13 cellular contexts compared by ENCODE assay signal in the genomic region with DNA sequence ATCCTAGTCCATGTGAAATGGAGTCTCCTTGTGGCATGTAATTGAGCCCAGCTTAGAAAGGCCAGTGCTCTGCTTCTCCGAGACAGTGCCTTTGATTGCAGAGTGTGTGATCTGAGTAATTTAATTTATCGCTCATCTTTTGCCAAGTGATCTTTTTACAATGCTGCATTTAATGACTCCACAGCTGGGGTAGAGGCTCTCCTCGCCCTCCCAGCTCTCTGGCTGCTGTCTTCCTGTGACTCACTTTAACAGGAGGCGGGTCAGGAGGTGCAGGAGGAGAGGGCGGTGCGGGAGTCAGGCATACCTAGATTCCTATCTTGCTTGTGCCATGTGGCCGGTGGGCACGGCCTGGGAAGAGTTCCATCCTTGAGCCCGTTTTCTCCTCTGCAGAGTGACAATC.
A peak's percentile ranks its signal among the peaks of the same experiment; 100 is the strongest.
DNase-seq lines count a peak whose midpoint lies in the region; ATAC-seq and TF ChIP-seq lines count a peak whose summit lies in the region.
"Had no signal": no experiment of that assay in that cellular context is flagged by ENCODE, and none has a peak within 500 bp of the region (broad histone marks: within the 10 kb centered on the region; RNA-seq: fewer than 3 reads in every experiment).

No MANE protein-coding gene starts in this region.

- CTCF ChIA-PET in HEK293 (lab: Yijun Ruan, JAX), result interaction anchor here (0.5 to 1.6 kb wide), 4 partner anchors 121 to 1632 kb away, joined by 3 to 6 read pairs (median 4); no protein-coding TSS in a partner anchor
- CTCF ChIA-PET in activated CD4-positive, alpha-beta memory T cell treated with anti-CD3 and anti-CD28 coated beads, Interleukin-2, amount 10 ng/mL, durations not matched to agents 7 days and 5 days (lab: Charles Lee), result no interaction called here
- CTCF ChIA-PET in activated CD8-positive, alpha-beta memory T cell treated with anti-CD3 and anti-CD28 coated beads, Interleukin-2, amount 10 ng/mL, durations not matched to agents 7 days and 5 days (lab: Charles Lee), result no interaction called here

- peak overlapping the region; percentile 29 for H3K4me3 Mint-ChIP-seq in type B pancreatic cell
- H3K4me3 Mint-ChIP-seq in activated CD4-positive, alpha-beta memory T cell treated with anti-CD3 and anti-CD28 coated beads, Interleukin-2, amount 10 ng/mL, durations not matched to agents 7 days and 5 days, result no peak overlapping the region
- H3K4me3 Mint-ChIP-seq in activated CD8-positive, alpha-beta memory T cell treated with anti-CD3 and anti-CD28 coated beads, Interleukin-2, amount 10 ng/mL, durations not matched to agents 7 days and 5 days, result no peak overlapping the region
- H3K4me3 Mint-ChIP-seq: activated CD4-positive, alpha-beta T cell treated with anti-CD3 and anti-CD28 coated beads for 36 hours; activated naive CD8-positive, alpha-beta T cell treated with anti-CD3 and anti-CD28 coated beads for 36 hours had no signal

- peak overlapping the region; percentile 48 for H3K27ac Mint-ChIP-seq in type B pancreatic cell
- H3K27ac Mint-ChIP-seq in activated CD4-positive, alpha-beta memory T cell treated with anti-CD3 and anti-CD28 coated beads, Interleukin-2, amount 10 ng/mL, durations not matched to agents 7 days and 5 days, result no peak overlapping the region
- no peak overlapping the region for H3K27ac Mint-ChIP-seq in activated CD8-positive, alpha-beta memory T cell treated with anti-CD3 and anti-CD28 coated beads, Interleukin-2, amount 10 ng/mL, durations not matched to agents 7 days and 5 days
- H3K27ac Mint-ChIP-seq: activated CD4-positive, alpha-beta T cell treated with anti-CD3 and anti-CD28 coated beads for 36 hours; activated naive CD8-positive, alpha-beta T cell treated with anti-CD3 and anti-CD28 coated beads for 36 hours had no signal

- DNase-seq in amniotic epithelial cell (ENCODE audit: low read depth) (peak; percentile 93), kidney glomerular epithelial cell (lab: John Stamatoyannopoulos, UW) (peak; percentile 20), type B pancreatic cell (ENCODE audit: extremely low spot score, unreplicated experiment) (no peak), NCI-H1092 treated with DMSO at 0.1 percent for 48 hours (lab: John Stamatoyannopoulos, UW) (no peak), NCI-H187 (lab: John Stamatoyannopoulos, UW) (no peak)
- no peak for DNase-seq in activated CD4-positive, alpha-beta memory T cell treated with anti-CD3 and anti-CD28 coated beads, Interleukin-2, amount 10 ng/mL, durations not matched to agents 7 days and 5 days
- DNase-seq in activated CD8-positive, alpha-beta memory T cell treated with anti-CD3 and anti-CD28 coated beads, Interleukin-2, amount 10 ng/mL, durations not matched to agents 7 days and 5 days, result no peak
- DNase-seq: activated CD4-positive, alpha-beta T cell treated with anti-CD3 and anti-CD28 coated beads for 36 hours; activated naive CD8-positive, alpha-beta T cell treated with anti-CD3 and anti-CD28 coated beads for 36 hours; naive B cell; OCI-M1 had no signal

- no peak overlapping the region for H3K4me3 ChIP-seq in HEK293 (ENCODE audit: low read depth, low read length)

- H3K4me1 Mint-ChIP-seq in type B pancreatic cell (ENCODE audit: unreplicated experiment), result peaks cover 35% of the 10 kb centered on the region
- H3K4me1 Mint-ChIP-seq in activated CD4-positive, alpha-beta memory T cell treated with anti-CD3 and anti-CD28 coated beads, Interleukin-2, amount 10 ng/mL, durations not matched to agents 7 days and 5 days, result no peaks in the 10 kb centered on the region
- no peaks in the 10 kb centered on the region for H3K4me1 Mint-ChIP-seq in activated CD8-positive, alpha-beta memory T cell treated with anti-CD3 and anti-CD28 coated beads, Interleukin-2, amount 10 ng/mL, durations not matched to agents 7 days and 5 days
- H3K4me1 Mint-ChIP-seq: activated CD4-positive, alpha-beta T cell treated with anti-CD3 and anti-CD28 coated beads for 36 hours; activated naive CD8-positive, alpha-beta T cell treated with anti-CD3 and anti-CD28 coated beads for 36 hours; naive B cell had no signal

- H3K27me3 Mint-ChIP-seq in type B pancreatic cell, result peaks cover 33% of the 10 kb centered on the region
- H3K27me3 Mint-ChIP-seq in activated CD4-positive, alpha-beta memory T cell treated with anti-CD3 and anti-CD28 coated beads, Interleukin-2, amount 10 ng/mL, durations not matched to agents 7 days and 5 days, result no peaks in the 10 kb centered on the region
- no peaks in the 10 kb centered on the region for H3K27me3 Mint-ChIP-seq in activated CD8-positive, alpha-beta memory T cell treated with anti-CD3 and anti-CD28 coated beads, Interleukin-2, amount 10 ng/mL, durations not matched to agents 7 days and 5 days

- POLR2A ChIA-PET in HEK293 (lab: Yijun Ruan, JAX), result no interaction called here
- POLR2A ChIA-PET in activated CD4-positive, alpha-beta memory T cell treated with anti-CD3 and anti-CD28 coated beads, Interleukin-2, amount 10 ng/mL, durations not matched to agents 7 days and 5 days (lab: Charles Lee), result no interaction called here

- H3K36me3 ChIP-seq in HEK293 (ENCODE audit: control insufficient read depth in 2 of 2, insufficient read depth in 1 of 2, low read length in 2 of 2), result no peaks in the 10 kb centered on the region

- ATAC-seq in activated CD8-positive, alpha-beta memory T cell treated with anti-CD3 and anti-CD28 coated beads, Interleukin-2, amount 10 ng/mL, durations not matched to agents 7 days and 5 days, result no peak
- ATAC-seq: activated CD4-positive, alpha-beta T cell treated with anti-CD3 and anti-CD28 coated beads for 36 hours; esophagus mucosa had no signal

- H3K36me3 Mint-ChIP-seq in type B pancreatic cell, result no peaks in the 10 kb centered on the region
- H3K36me3 Mint-ChIP-seq in activated CD4-positive, alpha-beta memory T cell treated with anti-CD3 and anti-CD28 coated beads, Interleukin-2, amount 10 ng/mL, durations not matched to agents 7 days and 5 days (ENCODE audit: low read depth), result no peaks in the 10 kb centered on the region
- no peaks in the 10 kb centered on the region for H3K36me3 Mint-ChIP-seq in activated CD8-positive, alpha-beta memory T cell treated with anti-CD3 and anti-CD28 coated beads, Interleukin-2, amount 10 ng/mL, durations not matched to agents 7 days and 5 days
- H3K36me3 Mint-ChIP-seq: activated naive CD8-positive, alpha-beta T cell treated with anti-CD3 and anti-CD28 coated beads for 36 hours; naive B cell had no signal

- H3K9me3 Mint-ChIP-seq in type B pancreatic cell, result no peaks in the 10 kb centered on the region
- H3K9me3 Mint-ChIP-seq in activated CD4-positive, alpha-beta memory T cell treated with anti-CD3 and anti-CD28 coated beads, Interleukin-2, amount 10 ng/mL, durations not matched to agents 7 days and 5 days, result no peaks in the 10 kb centered on the region
- H3K9me3 Mint-ChIP-seq in activated CD8-positive, alpha-beta memory T cell treated with anti-CD3 and anti-CD28 coated beads, Interleukin-2, amount 10 ng/mL, durations not matched to agents 7 days and 5 days (ENCODE audit: low read depth), result no peaks in the 10 kb centered on the region

- H3K9me3 ChIP-seq in HEK293 (ENCODE audit: control insufficient read depth, insufficient read depth, low read depth, low read length), result no peaks in the 10 kb centered on the region

- TF ChIP-seq CTCF in HEK293 (tag by site-specific recombination; IDR thresholded peaks at IDR 0.05), result no peak
- no peak for TF ChIP-seq CTCF in type B pancreatic cell (conservative IDR thresholded peaks at IDR 0.05)

- H3K4me1 ChIP-seq in HEK293 (ENCODE audit: control insufficient read depth, insufficient read depth, low read length), result no peaks in the 10 kb centered on the region

- H3K27ac ChIP-seq in HEK293 (ENCODE audit: extremely low read depth, low read depth, low read length), result no peak overlapping the region

TF ChIP-seq in HEK293, 187 proteins besides CTCF, POLR2A, EP300 and RAD21 (continues in another document):
- no peak for TF ChIP-seq ZNF157 (tag by site-specific recombination; IDR thresholded peaks at IDR 0.05)
- no peak for TF ChIP-seq MEIS1 (CRISPR knock-in tag; IDR thresholded peaks at IDR 0.05; ENCODE audit: borderline replicate concordance)
- TF ChIP-seq ZNF660 (tag by site-specific recombination; IDR thresholded peaks at IDR 0.05), result 0 out of 2 replicates have a peak, but pooled peaks have one; percentile 54
- TF ChIP-seq ZNF121 (tag by site-specific recombination; IDR thresholded peaks at IDR 0.05), result no peak
- TF ChIP-seq, protein P1, sequence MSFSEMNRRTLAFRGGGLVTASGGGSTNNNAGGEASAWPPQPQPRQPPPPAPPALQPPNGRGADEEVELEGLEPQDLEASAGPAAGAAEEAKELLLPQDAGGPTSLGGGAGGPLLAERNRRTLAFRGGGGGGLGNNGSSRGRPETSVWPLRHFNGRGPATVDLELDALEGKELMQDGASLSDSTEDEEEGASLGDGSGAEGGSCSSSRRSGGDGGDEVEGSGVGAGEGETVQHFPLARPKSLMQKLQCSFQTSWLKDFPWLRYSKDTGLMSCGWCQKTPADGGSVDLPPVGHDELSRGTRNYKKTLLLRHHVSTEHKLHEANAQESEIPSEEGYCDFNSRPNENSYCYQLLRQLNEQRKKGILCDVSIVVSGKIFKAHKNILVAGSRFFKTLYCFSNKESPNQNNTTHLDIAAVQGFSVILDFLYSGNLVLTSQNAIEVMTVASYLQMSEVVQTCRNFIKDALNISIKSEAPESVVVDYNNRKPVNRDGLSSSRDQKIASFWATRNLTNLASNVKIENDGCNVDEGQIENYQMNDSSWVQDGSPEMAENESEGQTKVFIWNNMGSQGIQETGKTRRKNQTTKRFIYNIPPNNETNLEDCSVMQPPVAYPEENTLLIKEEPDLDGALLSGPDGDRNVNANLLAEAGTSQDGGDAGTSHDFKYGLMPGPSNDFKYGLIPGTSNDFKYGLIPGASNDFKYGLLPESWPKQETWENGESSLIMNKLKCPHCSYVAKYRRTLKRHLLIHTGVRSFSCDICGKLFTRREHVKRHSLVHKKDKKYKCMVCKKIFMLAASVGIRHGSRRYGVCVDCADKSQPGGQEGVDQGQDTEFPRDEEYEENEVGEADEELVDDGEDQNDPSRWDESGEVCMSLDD (tag by site-specific recombination; IDR thresholded peaks at IDR 0.05), result no peak
- TF ChIP-seq ZNF701 (tag by site-specific recombination; IDR thresholded peaks at IDR 0.05), result no peak
- TF ChIP-seq, protein P2, sequence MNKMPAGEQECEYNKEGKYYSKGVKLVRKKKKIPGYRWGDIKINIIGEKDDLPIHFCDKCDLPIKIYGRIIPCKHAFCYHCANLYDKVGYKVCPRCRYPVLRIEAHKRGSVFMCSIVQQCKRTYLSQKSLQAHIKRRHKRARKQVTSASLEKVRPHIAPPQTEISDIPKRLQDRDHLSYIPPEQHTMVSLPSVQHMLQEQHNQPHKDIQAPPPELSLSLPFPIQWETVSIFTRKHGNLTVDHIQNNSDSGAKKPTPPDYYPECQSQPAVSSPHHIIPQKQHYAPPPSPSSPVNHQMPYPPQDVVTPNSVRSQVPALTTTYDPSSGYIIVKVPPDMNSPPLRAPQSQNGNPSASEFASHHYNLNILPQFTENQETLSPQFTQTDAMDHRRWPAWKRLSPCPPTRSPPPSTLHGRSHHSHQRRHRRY (tag by site-specific recombination; IDR thresholded peaks at IDR 0.05), result no peak
- TF ChIP-seq IKZF3 (tag by site-specific recombination; IDR thresholded peaks at IDR 0.05), result no peak
- TF ChIP-seq ZBTB17 (tag by site-specific recombination; IDR thresholded peaks at IDR 0.05), result peak; percentile 90

Comparison
In these comparisons a context has a peak if more than half of its experiments do, and no peak if none do; other contexts are left out.
1. DNase-seq: peak in amniotic epithelial cell (single experiment) and kidney glomerular epithelial cell (single experiment); none in type B pancreatic cell (single experiment), NCI-H1092 treated with DMSO at 0.1 percent for 48 hours (single experiment), NCI-H187 (0 of 2), activated CD4-positive, alpha-beta memory T cell treated with anti-CD3 and anti-CD28 coated beads, Interleukin-2, amount 10 ng/mL, durations not matched to agents 7 days and 5 days (single experiment) and activated CD8-positive, alpha-beta memory T cell treated with anti-CD3 and anti-CD28 coated beads, Interleukin-2, amount 10 ng/mL, durations not matched to agents 7 days and 5 days (single experiment).